ENCODE assay signal across 17 cellular contexts in genomic region chr18:63218472-63218871, GRCh38.
A peak's percentile ranks its signal among the peaks of the same experiment; 100 is the strongest.
DNase-seq lines count a peak whose midpoint lies in the region; ATAC-seq, FAIRE-seq and TF ChIP-seq lines count a peak whose summit lies in the region.
"Had no signal": no experiment of that assay in that cellular context is flagged by ENCODE, and none has a peak within 500 bp of the region (broad histone marks: within the 10 kb centered on the region; RNA-seq: fewer than 3 reads in every experiment).

No MANE protein-coding gene starts in this region.

- H3K27me3 ChIP-seq in HepG2 (ENCODE audit: control insufficient read depth in 1 of 2, insufficient read depth in 2 of 2, low read length in 2 of 2), result no peaks in the 10 kb centered on the region
- H3K27me3 ChIP-seq: BLaER1 treated with 17β-estradiol and CSF1 and Interleukin-3, amounts not matched to agents 10 nM and 100 nM; gastrocnemius medialis had no signal

- H3K4me1 ChIP-seq in HepG2 (ENCODE audit: insufficient read depth, low read length), result no peaks in the 10 kb centered on the region
- H3K4me1 ChIP-seq: gastrocnemius medialis had no signal

- peaks cover 50% of the 10 kb centered on the region for H3K36me3 Mint-ChIP-seq in stimulated activated naive CD8-positive, alpha-beta T cell treated with anti-CD3 and anti-CD28 coated beads, Interleukin-15, Interleukin-2, amounts not matched to agents 100 ng/mL and 50 ng/mL, for 24 hours (ENCODE audit: low read depth)
- H3K36me3 Mint-ChIP-seq in activated CD4-positive, alpha-beta memory T cell treated with anti-CD3 and anti-CD28 coated beads, Interleukin-2, amount 10 ng/mL, durations not matched to agents 7 days and 5 days (ENCODE audit: low read depth), result peaks cover 77% of the 10 kb centered on the region
- peaks cover 12% of the 10 kb centered on the region for H3K36me3 Mint-ChIP-seq in endothelial cell (ENCODE audit: low read depth, unreplicated experiment)

- peak overlapping the region; percentile 8 for H3K4me3 Mint-ChIP-seq in stimulated activated naive CD8-positive, alpha-beta T cell treated with anti-CD3 and anti-CD28 coated beads, Interleukin-15, Interleukin-2, amounts not matched to agents 100 ng/mL and 50 ng/mL, for 24 hours
- H3K4me3 Mint-ChIP-seq in activated CD4-positive, alpha-beta memory T cell treated with anti-CD3 and anti-CD28 coated beads, Interleukin-2, amount 10 ng/mL, durations not matched to agents 7 days and 5 days, result peak overlapping the region; percentile 64
- no peak overlapping the region for H3K4me3 Mint-ChIP-seq in endothelial cell (ENCODE audit: unreplicated experiment)

- H3K4me2 ChIP-seq in HepG2 (ENCODE audit: low read depth, low read length), result no peak overlapping the region
- H3K4me2 ChIP-seq: BLaER1 treated with 17β-estradiol and CSF1 and Interleukin-3, amounts not matched to agents 10 nM and 100 nM had no signal

- intact Hi-C loops in HepG2 (cut with micrococcal nuclease; ENCODE audit: unreplicated experiment), result no loop called here

- no peak for FAIRE-seq in HepG2 (lab: Jason Lieb, UNC)
- FAIRE-seq: endometrium, GM12878, RCC 7860 had no signal

- no peak for TF ChIP-seq RAD21 in HepG2 (CRISPR knock-in tag; IDR thresholded peaks at IDR 0.05)

- no peak overlapping the region for H3K27ac ChIP-seq in HepG2 (ENCODE audit: extremely low read length, insufficient read depth, low read length)
- H3K27ac ChIP-seq: BLaER1 treated with 17β-estradiol and CSF1 and Interleukin-3, amounts not matched to agents 10 nM and 100 nM; gastrocnemius medialis had no signal

- no peaks in the 10 kb centered on the region for H3K36me3 ChIP-seq in HepG2 (replicated peaks in 1 of 2; ENCODE audit: control insufficient read depth in 1 of 2, insufficient read depth in 2 of 2, low read length in 2 of 2)
- H3K36me3 ChIP-seq: gastrocnemius medialis had no signal

- in situ Hi-C loops in HepG2 (cut with HindIII; ENCODE audit: extremely low pct_ligation_motif_present, low pct_unique_long_range_greater_than_20kb), result no loop called here

- peaks cover 97% of the 10 kb centered on the region for H3K4me1 Mint-ChIP-seq in stimulated activated naive CD8-positive, alpha-beta T cell treated with anti-CD3 and anti-CD28 coated beads, Interleukin-15, Interleukin-2, amounts not matched to agents 100 ng/mL and 50 ng/mL, for 24 hours (ENCODE audit: low read depth)
- peaks cover 93% of the 10 kb centered on the region for H3K4me1 Mint-ChIP-seq in activated CD4-positive, alpha-beta memory T cell treated with anti-CD3 and anti-CD28 coated beads, Interleukin-2, amount 10 ng/mL, durations not matched to agents 7 days and 5 days
- H3K4me1 Mint-ChIP-seq in endothelial cell (ENCODE audit: unreplicated experiment), result peaks cover 3% of the 10 kb centered on the region

- no peak overlapping the region for H3K9ac ChIP-seq in HepG2 (ENCODE audit: insufficient read depth, low read depth, low read length)
- H3K9ac ChIP-seq: BLaER1 treated with 17β-estradiol and CSF1 and Interleukin-3, amounts not matched to agents 10 nM and 100 nM had no signal

- no peaks in the 10 kb centered on the region for H4K20me1 ChIP-seq in HepG2 (ENCODE audit: insufficient read depth, low read length)

- no peak for ATAC-seq in stimulated activated naive CD8-positive, alpha-beta T cell treated with anti-CD3 and anti-CD28 coated beads, Interleukin-15, Interleukin-2, amounts not matched to agents 100 U/mL and 50 U/mL, for 24 hours
- ATAC-seq in HepG2 (no peak), HG03460 (IDR thresholded peaks at IDR 0.05; ENCODE audit: unreplicated experiment) (no peak)
- ATAC-seq: gastrocnemius medialis, GM12878 had no signal

- no peak for TF ChIP-seq POLR2A in HepG2 (IDR thresholded peaks at IDR 0.05; ENCODE audit: insufficient read depth in 1 of 2, low read depth in 2 of 2, low read length in 2 of 2)

- H3K9me3 ChIP-seq in HepG2 (ENCODE audit: low read length), result no peaks in the 10 kb centered on the region; the same call in 1 of the 2 replicates
- H3K9me3 ChIP-seq: gastrocnemius medialis had no signal

- no TSS peak for BruUV-seq in HepG2 (replicated peaks; lab: Mats Ljungman, UMichigan)

- H3K27me3 Mint-ChIP-seq in stimulated activated naive CD8-positive, alpha-beta T cell treated with anti-CD3 and anti-CD28 coated beads, Interleukin-15, Interleukin-2, amounts not matched to agents 100 ng/mL and 50 ng/mL, for 24 hours, result no peaks in the 10 kb centered on the region
- no peaks in the 10 kb centered on the region for H3K27me3 Mint-ChIP-seq in activated CD4-positive, alpha-beta memory T cell treated with anti-CD3 and anti-CD28 coated beads, Interleukin-2, amount 10 ng/mL, durations not matched to agents 7 days and 5 days
- H3K27me3 Mint-ChIP-seq in endothelial cell (ENCODE audit: unreplicated experiment), result peaks cover 4% of the 10 kb centered on the region

- POLR2A ChIA-PET in activated CD4-positive, alpha-beta memory T cell treated with anti-CD3 and anti-CD28 coated beads, Interleukin-2, amount 10 ng/mL, durations not matched to agents 7 days and 5 days (lab: Charles Lee), result interaction anchor here (1.5 kb wide), 1 partner anchor 18 kb away, joined by 6 read pairs; no protein-coding TSS in a partner anchor
- POLR2A ChIA-PET in HepG2 (lab: Yijun Ruan, JAX), result no interaction called here

- H2AFZ ChIP-seq in HepG2 (ENCODE audit: low read length), result no peak overlapping the region

- peak overlapping the region; percentile 24 for H3K27ac Mint-ChIP-seq in stimulated activated naive CD8-positive, alpha-beta T cell treated with anti-CD3 and anti-CD28 coated beads, Interleukin-15, Interleukin-2, amounts not matched to agents 100 ng/mL and 50 ng/mL, for 24 hours
- peak overlapping the region; percentile 93 for H3K27ac Mint-ChIP-seq in activated CD4-positive, alpha-beta memory T cell treated with anti-CD3 and anti-CD28 coated beads, Interleukin-2, amount 10 ng/mL, durations not matched to agents 7 days and 5 days
- H3K27ac Mint-ChIP-seq in endothelial cell (ENCODE audit: unreplicated experiment), result no peak overlapping the region

- DNase-seq in stimulated activated naive CD8-positive, alpha-beta T cell treated with anti-CD3 and anti-CD28 coated beads, Interleukin-15, Interleukin-2, amounts not matched to agents 100 U/mL and 50 U/mL, for 24 hours, result no peak
- no peak for DNase-seq in activated CD4-positive, alpha-beta memory T cell treated with anti-CD3 and anti-CD28 coated beads, Interleukin-2, amount 10 ng/mL, durations not matched to agents 7 days and 5 days
- no peak for DNase-seq in HepG2 (ENCODE audit: low spot score)
- no peak for DNase-seq in NOMO-1 treated with DMSO at 0.1 percent for 48 hours (lab: John Stamatoyannopoulos, UW; ENCODE audit: unreplicated experiment)
- DNase-seq in NCI-H146 (lab: John Stamatoyannopoulos, UW), result no peak
- no peak for DNase-seq in endothelial cell (ENCODE audit: low spot score)
- DNase-seq: central memory CD4-positive, alpha-beta T cell; gastrocnemius medialis; NCI-H2081; NCI-H69 had no signal

- H3K4me3 ChIP-seq in HepG2 (replicated peaks in 1 of 3; ENCODE audit: insufficient read depth in 1 of 3, low read depth in 2 of 3, low read length in 3 of 3), result no peak overlapping the region
- H3K4me3 ChIP-seq: BLaER1 treated with 17β-estradiol and CSF1 and Interleukin-3, amounts not matched to agents 10 nM and 100 nM; gastrocnemius medialis; GM12878; skin epidermis had no signal

- H3K9me3 Mint-ChIP-seq in stimulated activated naive CD8-positive, alpha-beta T cell treated with anti-CD3 and anti-CD28 coated beads, Interleukin-15, Interleukin-2, amounts not matched to agents 100 ng/mL and 50 ng/mL, for 24 hours, result peaks cover 9% of the 10 kb centered on the region
- peaks cover 6% of the 10 kb centered on the region for H3K9me3 Mint-ChIP-seq in activated CD4-positive, alpha-beta memory T cell treated with anti-CD3 and anti-CD28 coated beads, Interleukin-2, amount 10 ng/mL, durations not matched to agents 7 days and 5 days
- no peaks in the 10 kb centered on the region for H3K9me3 Mint-ChIP-seq in endothelial cell (ENCODE audit: unreplicated experiment)

- H3K79me2 ChIP-seq in HepG2 (ENCODE audit: insufficient read depth, low read length), result no peaks in the 10 kb centered on the region

- CTCF ChIA-PET in activated CD4-positive, alpha-beta memory T cell treated with anti-CD3 and anti-CD28 coated beads, Interleukin-2, amount 10 ng/mL, durations not matched to agents 7 days and 5 days (lab: Charles Lee), result no interaction called here
- CTCF ChIA-PET in HepG2 (lab: Yijun Ruan, JAX; ENCODE audit: low intra/inter-chr PET ratio, low total read pairs), result no interaction called here

- TF ChIP-seq CTCF in HepG2 (CRISPR knock-in tag; IDR thresholded peaks at IDR 0.05) (no peak), endothelial cell (IDR thresholded peaks at IDR 0.05; ENCODE audit: unreplicated experiment) (no peak)

- TF ChIP-seq EP300 in HepG2 (IDR thresholded peaks at IDR 0.05; ENCODE audit: low read depth in 2 of 2, low read length in 2 of 2) (no peak), HepG2 (CRISPR knock-in tag; IDR thresholded peaks at IDR 0.05; ENCODE audit: borderline replicate concordance) (no peak)

TF ChIP-seq in HepG2, 621 proteins besides CTCF, POLR2A, EP300 and RAD21:
- TF ChIP-seq PCBP2 (optimal IDR thresholded peaks at IDR 0.05; ENCODE audit: low read depth, low read length, poor library complexity, severe bottlenecking) (peak; percentile 46), ZNF572 (CRISPR knock-in tag; IDR thresholded peaks at IDR 0.05) (no peak)
TF ChIP-seq in HepG2: peak in this region for 1.
